ENCODE assay signal across 27 cellular contexts in genomic region chr2:114089636-114090325, GRCh38.
DNase-seq lines count a peak whose midpoint lies in the region; FAIRE-seq and TF ChIP-seq lines count a peak whose summit lies in the region.
"Had no signal": no experiment of that assay in that cellular context is flagged by ENCODE, and none has a peak within 500 bp of the region (broad histone marks: within the 10 kb centered on the region; RNA-seq: fewer than 3 reads in every experiment).

No MANE protein-coding gene starts in this region.

- H3K4me1 Mint-ChIP-seq in HFFc6 (ENCODE audit: low read depth), result peaks cover 13% of the 10 kb centered on the region
- H3K4me1 Mint-ChIP-seq: activated naive CD8-positive, alpha-beta T cell treated with anti-CD3 and anti-CD28 coated beads for 36 hours; CD4-positive, alpha-beta memory T cell; memory B cell; T-helper 17 cell had no signal

- peaks cover 6% of the 10 kb centered on the region for H3K27me3 Mint-ChIP-seq in HFFc6 (ENCODE audit: insufficient read depth)
- H3K27me3 Mint-ChIP-seq: memory B cell had no signal

- DNase-seq in EL (peak; percentile 20), HFFc6 (peak; percentile 20), islet precursor cell (peak; percentile 80), urothelium cell line (ENCODE audit: low spot score) (peak; percentile 54), D721Med (ENCODE audit: insufficient read length, low spot score) (no peak), NCI-H446 treated with DMSO at 0.1 percent for 48 hours (lab: John Stamatoyannopoulos, UW) (no peak), NOMO-1 treated with dmso at 0.1 percent for 144 hours (lab: John Stamatoyannopoulos, UW; ENCODE audit: unreplicated experiment) (no peak)
- DNase-seq: activated gamma-delta T cell; activated naive CD8-positive, alpha-beta T cell treated with anti-CD3 and anti-CD28 coated beads for 36 hours; activated T-cell treated with anti-CD3 and anti-CD28 coated beads, Interleukin-2, amount 50 U/mL, for 4 hours; aorta; hippocampal formation; IMR-90; left colon; NCI-H1092; NCI-H1694 treated with DMSO at 0.1 percent for 48 hours; NCI-H510A; posterior cingulate gyrus; right cardiac atrium; SK-N-SH; stimulated activated CD8-positive, alpha-beta memory T cell treated with anti-CD3 and anti-CD28 coated beads, Interleukin-4, amount 100 ng/mL, for 48 hours; T-helper 17 cell had no signal

- no peaks in the 10 kb centered on the region for H3K36me3 Mint-ChIP-seq in HFFc6 (ENCODE audit: low read depth)
- H3K36me3 Mint-ChIP-seq: activated naive CD8-positive, alpha-beta T cell treated with anti-CD3 and anti-CD28 coated beads for 36 hours; CD4-positive, alpha-beta memory T cell; memory B cell had no signal

- H3K9me3 Mint-ChIP-seq in HFFc6, result no peaks in the 10 kb centered on the region
- H3K9me3 Mint-ChIP-seq: memory B cell; stimulated activated naive CD8-positive, alpha-beta T cell treated with anti-CD3 and anti-CD28 coated beads, Interleukin-15, Interleukin-2, amounts not matched to agents 100 ng/mL and 50 ng/mL, for 24 hours had no signal

- TF ChIP-seq CTCF in HFFc6 (IDR thresholded peaks at IDR 0.05) (no peak), D721Med (IDR thresholded peaks at IDR 0.05; ENCODE audit: insufficient read depth, missing control alignments) (no peak)

- H3K27ac Mint-ChIP-seq in HFFc6, result no peak overlapping the region
- H3K27ac Mint-ChIP-seq: activated naive CD8-positive, alpha-beta T cell treated with anti-CD3 and anti-CD28 coated beads for 36 hours; memory B cell; stimulated activated naive CD8-positive, alpha-beta T cell treated with anti-CD3 and anti-CD28 coated beads, Interleukin-15, Interleukin-2, amounts not matched to agents 100 ng/mL and 50 ng/mL, for 24 hours; T-helper 17 cell had no signal

- peak overlapping the region; percentile 14; the same call in 1 of the 2 replicates for H3K4me3 Mint-ChIP-seq in HFFc6
- H3K4me3 Mint-ChIP-seq: activated naive CD8-positive, alpha-beta T cell treated with anti-CD3 and anti-CD28 coated beads for 36 hours; activated T-cell treated with anti-CD3 and anti-CD28 coated beads, Interleukin-2, amount 50 U/mL, for 4 hours; CD4-positive, alpha-beta memory T cell; memory B cell; stimulated activated naive CD8-positive, alpha-beta T cell treated with anti-CD3 and anti-CD28 coated beads, Interleukin-15, Interleukin-2, amounts not matched to agents 100 ng/mL and 50 ng/mL, for 24 hours; T-helper 17 cell had no signal

- FAIRE-seq in urothelium cell line (lab: Jason Lieb, UNC) (no peak), D721Med (lab: Jason Lieb, UNC) (no peak)
- FAIRE-seq: GM12891, TTC549 had no signal

Comparison
In these comparisons a context has a peak if more than half of its experiments do, and no peak if none do; other contexts are left out.
1. DNase-seq: peak in EL (single experiment), HFFc6 (single experiment), islet precursor cell (single experiment) and urothelium cell line (single experiment); none in D721Med (single experiment), NCI-H446 treated with DMSO at 0.1 percent for 48 hours (single experiment) and NOMO-1 treated with dmso at 0.1 percent for 144 hours (single experiment).